9 cellular contexts compared by ENCODE assay signal in genomic region chr1:24318988-24319863, GRCh38. TPM values are rescaled to one million over a fixed set of nuclear protein-coding genes. Genes with fewer than 3 reads are reported as not detected.
DNase-seq lines count a peak whose midpoint lies in the region; ATAC-seq and TF ChIP-seq lines count a peak whose summit lies in the region.
"Had no signal": no experiment of that assay in that cellular context is flagged by ENCODE, and none has a peak within 500 bp of the region (broad histone marks: within the 10 kb centered on the region; RNA-seq: fewer than 3 reads in every experiment).

GRHL3 (plus strand) TSS chr1:24319357; CDS start chr1:24319552, 195 bp downstream.

- intact Hi-C loops in HCT116 (cut with micrococcal nuclease), result no loop called here

- H2AFZ ChIP-seq in HCT116 (ENCODE audit: low read depth, low read length, poor library complexity, severe bottlenecking) (peak within 1 kb of the TSS; percentile 19), parathyroid adenoma (peak within 1 kb of the TSS; percentile 46)

- H3K27ac ChIP-seq in HCT116 (ENCODE audit: low read depth, low read length) (no peak within 1 kb of the TSS), endodermal cell (ENCODE audit: low read depth, low read length) (no peak within 1 kb of the TSS), parathyroid adenoma (no peak within 1 kb of the TSS)
- H3K27ac ChIP-seq: cardiac muscle cell had no signal

- ATAC-seq in HCT116 (peak; percentile 33), HG03135 (IDR thresholded peaks at IDR 0.05; ENCODE audit: unreplicated experiment) (no peak)

- H3K4me3 ChIP-seq in HCT116 (replicated peaks in 1 of 2; ENCODE audit: low read depth in 1 of 2, low read length in 2 of 2), result peak within 1 kb of the TSS; percentile 22 to 48
- peak within 1 kb of the TSS; percentile 61 for H3K4me3 ChIP-seq in endodermal cell (ENCODE audit: low read length)
- H3K4me3 ChIP-seq in parathyroid adenoma (ENCODE audit: low read depth, low read length), result peak within 1 kb of the TSS; percentile 55
- H3K4me3 ChIP-seq: cardiac muscle cell had no signal

- H3K36me3 ChIP-seq in HCT116 (ENCODE audit: control insufficient read depth in 1 of 2, insufficient read depth in 2 of 2, low read length in 2 of 2) (no peaks in the 10 kb centered on the region), endodermal cell (ENCODE audit: control insufficient read depth, insufficient read depth, low read length) (no peaks in the 10 kb centered on the region), parathyroid adenoma (ENCODE audit: control insufficient read depth, insufficient read depth, low read length) (no peaks in the 10 kb centered on the region)
- H3K36me3 ChIP-seq: cardiac muscle cell had no signal

- H3K4me2 ChIP-seq in HCT116 (ENCODE audit: low read length) (peak within 1 kb of the TSS; percentile 92), parathyroid adenoma (ENCODE audit: low read length) (peak within 1 kb of the TSS; percentile 60)

- H4K20me1 ChIP-seq in HCT116 (ENCODE audit: insufficient read depth), result no peaks in the 10 kb centered on the region

- peaks cover 33% of the 10 kb centered on the region for H3K27me3 Mint-ChIP-seq in endodermal cell (ENCODE audit: insufficient read depth)

- no peaks in the 10 kb centered on the region for H3K9me3 ChIP-seq in HCT116 (ENCODE audit: control insufficient read depth in 1 of 2, insufficient read depth in 1 of 2, low read depth in 1 of 2, low read length in 2 of 2)
- no peaks in the 10 kb centered on the region for H3K9me3 ChIP-seq in endodermal cell (ENCODE audit: control insufficient read depth, low read length)
- no peaks in the 10 kb centered on the region for H3K9me3 ChIP-seq in parathyroid adenoma (ENCODE audit: control insufficient read depth, low read length)

- H3K4me1 Mint-ChIP-seq in endodermal cell, result peaks cover 46% of the 10 kb centered on the region

- TF ChIP-seq CTCF in HCT116 (IDR thresholded peaks at IDR 0.05 in 2 of 3, conservative IDR thresholded peaks at IDR 0.05 in 1 of 3; ENCODE audit: borderline replicate concordance in 1 of 3, insufficient read depth in 1 of 3, low read depth in 2 of 3, low read length in 2 of 3), result no peak
- no peak for TF ChIP-seq CTCF in endodermal cell (conservative IDR thresholded peaks at IDR 0.05)
- TF ChIP-seq CTCF in parathyroid adenoma (IDR thresholded peaks at IDR 0.05), result no peak

- H3K9ac ChIP-seq in HCT116 (ENCODE audit: low read length) (no peak within 1 kb of the TSS), endodermal cell (ENCODE audit: extremely low read depth, low read length, poor library complexity, severe bottlenecking) (no peak within 1 kb of the TSS), parathyroid adenoma (no peak within 1 kb of the TSS)

- RAD21 ChIA-PET in HCT116 (lab: Charles Lee; ENCODE audit: low non-redundant PET in 1 of 2, low total read pairs in 2 of 2, uncharacterized antibody in 2 of 2, unreplicated experiment in 2 of 2), result interaction anchor here in 1 of 2 experiments (0.9 kb wide), 1 partner anchor 117 kb away, joined by 3 read pairs; no protein-coding TSS in a partner anchor

- H3K9me2 ChIP-seq in HCT116 (ENCODE audit: insufficient read depth), result no peaks in the 10 kb centered on the region

- no peak for TF ChIP-seq POLR2A in HCT116 (IDR thresholded peaks at IDR 0.05; ENCODE audit: borderline replicate concordance, extremely low read depth, insufficient read depth, insufficient read length)

- no peak for TF ChIP-seq RAD21 in HCT116 (IDR thresholded peaks at IDR 0.05; ENCODE audit: low read depth)

- peak within 1 kb of the TSS; percentile 69 for H3K4me3 Mint-ChIP-seq in endodermal cell

- CTCF ChIA-PET in HCT116 (lab: Charles Lee), result interaction anchor here (0.7 to 1.5 kb wide), 3 partner anchors 11 to 72 kb away, joined by 3 to 4 read pairs (median 4); no protein-coding TSS in a partner anchor

- DNase-seq in HCT116 (ENCODE audit: low read depth, low spot score), result peak; percentile 46
- peak; percentile 79 for DNase-seq in NCI-H69 (lab: John Stamatoyannopoulos, UW)
- DNase-seq in endodermal cell, result peak; percentile 94
- no peak for DNase-seq in NCI-H1930 (lab: John Stamatoyannopoulos, UW)
- DNase-seq in GM19238 (ENCODE audit: insufficient read length, low spot score), result no peak
- DNase-seq in germinal center (ENCODE audit: low spot score), result no peak

- H3K27me3 ChIP-seq in HCT116 (ENCODE audit: insufficient read depth, low read length), result peaks cover 47% of the 10 kb centered on the region
- H3K27me3 ChIP-seq in endodermal cell (ENCODE audit: control insufficient read depth, insufficient read depth, low read length, poor library complexity, severe bottlenecking), result peaks cover 44% of the 10 kb centered on the region
- no peaks in the 10 kb centered on the region for H3K27me3 ChIP-seq in parathyroid adenoma (ENCODE audit: control insufficient read depth, insufficient read depth, low read length)

- POLR2A ChIA-PET in HCT116 (lab: Charles Lee), result no interaction called here

- no TSS peak for BruUV-seq in HCT116 (replicated peaks; lab: Mats Ljungman, UMichigan)

- H3K4me1 ChIP-seq in HCT116 (ENCODE audit: control insufficient read depth in 1 of 2, insufficient read depth in 2 of 2, low read length in 2 of 2) (peaks cover 47 to 83% of the 10 kb centered on the region in 2 experiments), endodermal cell (ENCODE audit: control insufficient read depth, insufficient read depth, low read length) (peaks cover 3% of the 10 kb centered on the region), parathyroid adenoma (no peaks in the 10 kb centered on the region)

- H3K79me2 ChIP-seq in HCT116 (ENCODE audit: insufficient read depth, low read length), result no peaks in the 10 kb centered on the region
- H3K79me2 ChIP-seq in parathyroid adenoma, result no peaks in the 10 kb centered on the region

- 7 to 9% methylated on average over 15 to 22 of the region's 22 CpGs for WGBS in endodermal cell (ENCODE audit: insufficient coverage in 1 of 2, insufficient read length in 1 of 2), 2 experiments

- peak within 1 kb of the TSS; percentile 22 for H3K27ac Mint-ChIP-seq in endodermal cell

- no peaks in the 10 kb centered on the region for H3K9me3 Mint-ChIP-seq in endodermal cell

- no peaks in the 10 kb centered on the region for H3K36me3 Mint-ChIP-seq in endodermal cell (ENCODE audit: low read depth)

TF ChIP-seq in HCT116, 20 proteins besides CTCF, POLR2A, EP300 and RAD21:
- TF ChIP-seq REST (IDR thresholded peaks at IDR 0.05; ENCODE audit: low read depth) (no peak), ELF1 (IDR thresholded peaks at IDR 0.05; ENCODE audit: borderline replicate concordance, low read depth) (no peak), MAX (IDR thresholded peaks at IDR 0.05) (no peak), YY1 (IDR thresholded peaks at IDR 0.05; ENCODE audit: extremely low read depth, insufficient replicate concordance, low read depth, low read length) (no peak), EZH2phosphoT487 (IDR thresholded peaks at IDR 0.05; ENCODE audit: borderline replicate concordance) (no peak), CEBPB (IDR thresholded peaks at IDR 0.05; ENCODE audit: low read depth) (no peak), ZNF274 (IDR thresholded peaks at IDR 0.05; ENCODE audit: low read depth, low read length) (no peak), SIN3A (IDR thresholded peaks at IDR 0.05; ENCODE audit: low read depth) (no peak), EZH2 (IDR thresholded peaks at IDR 0.05) (0 out of 2 replicates have a peak, but pooled peaks have one; percentile 77)

RNA-seq across cellular contexts. Expression of gene GRHL3, which starts in this region (rescaled TPM):
- total RNA-seq in HCT116 (2021; ENCODE audit: unreplicated experiment), result 1.0 TPM
- 1.9 and 2.2 TPM in 2 replicates for polyA plus RNA-seq in HCT116 (2012)
- total RNA-seq in endodermal cell, result 1 to 10 TPM; 1.8 to 2.5 TPM
- 2.6 TPM for polyA plus RNA-seq in endodermal cell (2013, experiment 1 of 2)
- 2.6 TPM for polyA plus RNA-seq in endodermal cell (2013, experiment 2 of 2)
- polyA plus RNA-seq: cardiac muscle cell had no signal

Comparison
In these comparisons a context has a peak if more than half of its experiments do, and no peak if none do; other contexts are left out.
1. DNase-seq: peak in HCT116 (single experiment), NCI-H69 (single experiment) and endodermal cell (single experiment); none in NCI-H1930 (0 of 2), GM19238 (single experiment) and germinal center (single experiment).
2. Peak in every context shown above with its lines, with median percentiles within 50 percentile points of each other: H3K4me3 ChIP-seq.